14 cellular contexts compared by ENCODE assay signal in the genomic region with DNA sequence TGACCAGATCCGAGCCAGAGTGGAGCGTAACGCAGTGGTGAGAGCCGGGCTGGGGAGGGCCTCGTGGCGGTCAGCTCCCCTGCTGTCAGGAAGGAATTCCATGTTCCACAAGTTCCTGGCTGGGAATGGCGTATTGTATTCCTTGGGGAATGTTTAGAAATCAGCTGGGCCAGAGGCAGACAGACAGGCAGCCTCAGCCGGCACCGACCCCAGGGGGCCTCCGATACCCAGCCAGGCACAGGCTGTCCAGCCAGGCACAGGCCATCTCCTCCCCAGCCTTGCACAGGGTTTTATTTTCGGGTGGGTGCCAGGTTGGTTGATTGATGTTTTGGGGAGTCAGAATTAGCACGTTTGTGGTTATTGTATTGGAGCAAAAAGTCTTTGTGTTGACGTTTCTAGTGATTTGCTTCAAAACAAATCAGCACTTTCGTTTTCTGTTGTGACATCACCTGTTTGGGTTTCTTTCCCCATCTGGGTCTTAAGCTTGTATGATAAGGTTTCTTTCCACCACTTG.
DNase-seq lines count a peak whose midpoint lies in the region; ATAC-seq and TF ChIP-seq lines count a peak whose summit lies in the region.
"Had no signal": no experiment of that assay in that cellular context is flagged by ENCODE, and none has a peak within 500 bp of the region (broad histone marks: within the 10 kb centered on the region; RNA-seq: fewer than 3 reads in every experiment).

No MANE protein-coding gene starts in this region.

- peak overlapping the region in 2 of 3 donors; percentile 22 to 34 for H3K4me3 ChIP-seq in skeletal muscle tissue (ENCODE audit: low read length in 3 of 3)
- H3K4me3 ChIP-seq: colonic mucosa had no signal

- H3K4me3 Mint-ChIP-seq in H9: no peak overlapping the region
- H3K4me3 Mint-ChIP-seq: CD14-positive monocyte; naive thymus-derived CD8-positive, alpha-beta T cell had no signal

- peaks cover 24 to 57% (median 56%) of the 10 kb centered on the region in 3 experiments; a peak in 6 of 7 replicates for H3K36me3 Mint-ChIP-seq in H9 (ENCODE audit: insufficient read depth in 1 of 3, low read depth in 3 of 3)

- no peak overlapping the region for H3T11ph ChIP-seq in H9 (ENCODE audit: low read length)

- H2BK120ac ChIP-seq in H9 (ENCODE audit: low read depth, low read length, poor library complexity, severe bottlenecking): no peak overlapping the region

- peaks cover 30 to 32% (median 30%) of the 10 kb centered on the region in 3 donors for H3K36me3 ChIP-seq in skeletal muscle tissue (ENCODE audit: control insufficient read depth in 3 of 3, insufficient read depth in 3 of 3, low read length in 3 of 3)
- H3K36me3 ChIP-seq: colonic mucosa had no signal

- no peaks in the 10 kb centered on the region for H3K79me2 ChIP-seq in H9 (ENCODE audit: insufficient read depth, low read length)

- H3K4me1 ChIP-seq in H9 (ENCODE audit: insufficient read depth, low read length): no peaks in the 10 kb centered on the region
- H3K4me1 ChIP-seq in skeletal muscle tissue (ENCODE audit: control insufficient read depth in 3 of 3, insufficient read depth in 3 of 3, low read length in 3 of 3): peaks cover 0 to 6% (median 6%) of the 10 kb centered on the region in 3 donors
- H3K4me1 ChIP-seq: colonic mucosa had no signal

- H3K9me3 Mint-ChIP-seq in H9: peaks cover 0 to under 1% of the 10 kb centered on the region in 2 experiments; a peak in 1 of 5 replicates
- H3K9me3 Mint-ChIP-seq: naive thymus-derived CD8-positive, alpha-beta T cell had no signal

- no peak overlapping the region for H2BK20ac ChIP-seq in H9 (ENCODE audit: low read depth, low read length, poor library complexity, severe bottlenecking)

- no peak overlapping the region for H3K4me2 ChIP-seq in H9 (ENCODE audit: insufficient read depth, insufficient read length, low read length)

- H2BK15ac ChIP-seq in H9 (ENCODE audit: low read depth, low read length): no peak overlapping the region

- H3K4ac ChIP-seq in H9 (ENCODE audit: low read depth, low read length): no peak overlapping the region

- no peak overlapping the region for H3K18ac ChIP-seq in H9 (ENCODE audit: insufficient read length, low read depth, low read length)

- H3K27me3 Mint-ChIP-seq in H9 (ENCODE audit: low read depth): no peaks in the 10 kb centered on the region
- H3K27me3 Mint-ChIP-seq: naive thymus-derived CD8-positive, alpha-beta T cell had no signal

- H3K23me2 ChIP-seq in H9 (ENCODE audit: insufficient read length, low read depth, low read length, poor library complexity, severe bottlenecking): no peaks in the 10 kb centered on the region

- no peak overlapping the region for H4K91ac ChIP-seq in H9 (ENCODE audit: insufficient read length, low read depth, low read length)

- H3K27ac ChIP-seq in H9 (ENCODE audit: insufficient read length, low read depth, low read length): no peak overlapping the region
- H3K27ac ChIP-seq in skeletal muscle tissue (ENCODE audit: low read depth, low read length): peak overlapping the region; percentile 56
- H3K27ac ChIP-seq: colonic mucosa had no signal

- no peak overlapping the region for H2AFZ ChIP-seq in H9 (ENCODE audit: low read length)

- ATAC-seq in HG03460 (IDR thresholded peaks at IDR 0.05; ENCODE audit: unreplicated experiment): no peak
- ATAC-seq: naive thymus-derived CD8-positive, alpha-beta T cell had no signal

- no peak overlapping the region for H4K5ac ChIP-seq in H9 (ENCODE audit: insufficient read length, low read depth, low read length)

- H3K4me1 Mint-ChIP-seq in H9: peaks cover 4 to 8% of the 10 kb centered on the region in 2 experiments; a peak in 3 of 4 replicates
- H3K4me1 Mint-ChIP-seq: CD14-positive monocyte had no signal

- peak; percentile 30 for DNase-seq in H9
- peak; percentile 74 to 80 for DNase-seq in dermis microvascular lymphatic vessel endothelial cell (ENCODE audit: low read depth in 2 of 2)
- DNase-seq in left kidney (ENCODE audit: low read depth, low spot score): peak; percentile 29
- no peak for DNase-seq in glomerular visceral epithelial cell (ENCODE audit: extremely low spot score)
- DNase-seq in EL: no peak
- no peak for DNase-seq in activated CD4-positive, CD25-positive, alpha-beta regulatory T cell (lab: John Stamatoyannopoulos, UW)
- DNase-seq: activated CD4-positive, alpha-beta T cell treated with anti-CD3 and anti-CD28 coated beads for 1 hour; colonic mucosa; NCI-H446 treated with DMSO at 0.1 percent for 48 hours; stimulated activated CD4-positive, alpha-beta T cell treated with anti-CD3 and anti-CD28 coated beads, Interleukin-4, amount 100 ng/mL, for 1 hour had no signal

- WGBS in H9 (ENCODE audit: extremely low coverage, insufficient read length, low lambda C conversion rate): no CpG with 5 or more reads among the region's 14 CpGs

- no peak overlapping the region for H2AK5ac ChIP-seq in H9 (ENCODE audit: insufficient read length, low read length)

- H3K56ac ChIP-seq in H9 (ENCODE audit: insufficient read length, low read depth, low read length): no peak overlapping the region

- no peaks in the 10 kb centered on the region for H3K79me1 ChIP-seq in H9 (ENCODE audit: insufficient read depth, low read depth, low read length, poor library complexity, severe bottlenecking)

- peak overlapping the region in 2 of 3 experiments; percentile 39 to 59; a peak in 3 of 7 replicates for H3K27ac Mint-ChIP-seq in H9
- H3K27ac Mint-ChIP-seq: CD14-positive monocyte had no signal

- H4K8ac ChIP-seq in H9 (replicated peaks; ENCODE audit: insufficient read length, low read depth, low read length): no peak overlapping the region

- no peak overlapping the region for H2BK12ac ChIP-seq in H9 (ENCODE audit: insufficient read length, low read depth, low read length)

- H2BK5ac ChIP-seq in H9 (ENCODE audit: insufficient read length, low read length): no peak overlapping the region

- no peak for TF ChIP-seq CTCF in H9 (conservative IDR thresholded peaks at IDR 0.05)

- no peak overlapping the region for H3K23ac ChIP-seq in H9 (ENCODE audit: insufficient read length, low read depth, low read length)

- no peak overlapping the region for H3K14ac ChIP-seq in H9 (ENCODE audit: insufficient read depth, low read length)

- H3K9ac ChIP-seq in H9 (ENCODE audit: extremely low read depth, insufficient read length, low read length): no peak overlapping the region
- H3K9ac ChIP-seq in skeletal muscle tissue (ENCODE audit: low read depth in 1 of 3, low read length in 3 of 3): peak overlapping the region in 1 of 3 donors; percentile 54

- H3K9me3 ChIP-seq in H9 (ENCODE audit: control insufficient read depth, low read depth, low read length) (no peaks in the 10 kb centered on the region), skeletal muscle tissue (ENCODE audit: control insufficient read depth in 3 of 3, low read length in 3 of 3) (peaks cover 0 to 2% (median 0%) of the 10 kb centered on the region in 3 donors)
- H3K9me3 ChIP-seq: colonic mucosa had no signal

- no peaks in the 10 kb centered on the region for H4K20me1 ChIP-seq in H9 (ENCODE audit: control insufficient read depth, insufficient read depth, insufficient read length)

- H3K27me3 ChIP-seq in H9 (ENCODE audit: insufficient read depth, low read length): no peaks in the 10 kb centered on the region
- H3K27me3 ChIP-seq in skeletal muscle tissue (ENCODE audit: control insufficient read depth in 3 of 3, insufficient read depth in 3 of 3, low read length in 3 of 3): no peaks in the 10 kb centered on the region
- H3K27me3 ChIP-seq: colonic mucosa had no signal

Comparison
In these comparisons a context has a peak if more than half of its experiments do, and no peak if none do; other contexts are left out.
1. DNase-seq: peak in H9 (single experiment), dermis microvascular lymphatic vessel endothelial cell (2 of 2) and left kidney (single experiment); none in glomerular visceral epithelial cell (single experiment), EL (single experiment) and activated CD4-positive, CD25-positive, alpha-beta regulatory T cell (0 of 4).